In the genomic region with DNA sequence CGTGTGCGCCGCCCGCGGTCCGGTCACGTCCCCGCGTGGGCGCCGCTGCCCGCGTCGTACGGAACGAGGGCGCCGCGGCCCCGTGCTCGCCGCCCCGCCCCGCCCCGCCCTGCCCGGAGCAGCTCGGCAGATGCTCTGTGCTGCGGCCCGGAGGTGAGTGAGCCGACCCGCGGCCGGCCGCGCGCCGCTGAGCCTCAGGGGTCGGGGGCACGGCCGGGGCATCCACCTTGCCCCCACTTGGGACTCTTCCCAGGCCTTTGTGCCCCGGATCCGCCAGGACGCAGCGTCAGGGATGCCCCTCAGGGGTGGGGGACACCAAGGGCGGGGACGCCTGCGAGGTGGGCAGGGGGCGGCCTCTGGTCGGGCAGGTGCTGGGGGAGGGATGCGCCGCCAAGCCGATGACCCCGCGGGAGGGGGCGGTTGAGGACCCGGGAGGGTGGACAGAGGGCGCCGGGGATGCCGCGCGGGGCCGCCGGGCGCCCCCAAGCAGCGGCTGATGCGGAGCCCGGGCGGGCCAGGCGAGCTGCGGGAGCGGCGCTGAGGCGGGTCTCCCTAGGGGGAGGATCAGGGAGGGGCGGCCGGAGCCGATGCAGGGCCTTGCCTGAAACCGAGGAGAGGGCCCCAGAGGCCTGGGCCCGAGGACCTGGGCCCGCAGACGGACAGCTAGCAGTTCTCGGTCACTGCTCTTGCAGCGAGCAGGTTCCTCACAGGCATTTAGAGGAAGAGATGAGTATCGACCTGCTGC, we compare ENCODE assay signal across 1 cellular context.
TF ChIP-seq lines count a peak whose summit lies in the region.

GNAZ (plus strand) TSS at position 102 of the 745 bp plus-strand sequence. CDS start 25,177 bp downstream, outside the sequence.

TF ChIP-seq in K562, 482 proteins besides CTCF, POLR2A, EP300 and RAD21 (continued from another document and continues in another):
- TF ChIP-seq ZNF318 (IDR thresholded peaks at IDR 0.05; ENCODE audit: borderline replicate concordance in 1 of 2, low read depth in 1 of 2) (no peak), MTA2 (IDR thresholded peaks at IDR 0.05; ENCODE audit: low read depth) (no peak), MXD1 (CRISPR knock-in tag; IDR thresholded peaks at IDR 0.05; ENCODE audit: borderline replicate concordance, poor library complexity, severe bottlenecking) (peak; percentile 53), RBFOX2 (IDR thresholded peaks at IDR 0.05; ENCODE audit: low read depth, low read length) (no peak), POLR3G (IDR thresholded peaks at IDR 0.05; ENCODE audit: extremely low read depth, insufficient read length, insufficient replicate concordance) (no peak), ZBTB7A (IDR thresholded peaks at IDR 0.05; ENCODE audit: borderline replicate concordance, control insufficient read depth, low read depth, low read length) (peak; percentile 67; the same call in 1 of the 2 replicates), ARID1B (IDR thresholded peaks at IDR 0.05) (no peak), ZNF12 (CRISPR knock-in tag; IDR thresholded peaks at IDR 0.05) (no peak), FOSL1 (tag; conservative IDR thresholded peaks at IDR 0.05) (no peak), L3MBTL2 (IDR thresholded peaks at IDR 0.05) (no peak), E2F6 (IDR thresholded peaks at IDR 0.05; ENCODE audit: borderline replicate concordance in 1 of 2, extremely low read depth in 1 of 2, insufficient read depth in 1 of 2, insufficient read length in 1 of 2, low read depth in 1 of 2, low read length in 1 of 2, poor library complexity in 1 of 2, severe bottlenecking in 1 of 2) (peak in 1 of 2 experiments; percentile 94), CHD2 (IDR thresholded peaks at IDR 0.05; ENCODE audit: low read depth, low read length) (peak; percentile 48; the same call in 1 of the 2 replicates), C11orf30 (IDR thresholded peaks at IDR 0.05; ENCODE audit: low read depth) (no peak), DIDO1 (tag; IDR thresholded peaks at IDR 0.05; ENCODE audit: low read depth) (no peak), KLF6 (CRISPR knock-in tag; IDR thresholded peaks at IDR 0.05; ENCODE audit: borderline replicate concordance) (no peak), NRF1 (conservative IDR thresholded peaks at IDR 0.05 in 1 of 2, IDR thresholded peaks at IDR 0.05 in 1 of 2) (no peak), ADNP (tag; IDR thresholded peaks at IDR 0.05) (no peak), SIN3A (IDR thresholded peaks at IDR 0.05; ENCODE audit: borderline replicate concordance in 2 of 2, control insufficient read depth in 1 of 2, low read depth in 2 of 2, low read length in 2 of 2) (peak; percentile 10 to 20; a peak in 1 of 4 replicates), SRSF1 (IDR thresholded peaks at IDR 0.05; ENCODE audit: low read depth, low read length) (no peak), MLX (CRISPR knock-in tag; conservative IDR thresholded peaks at IDR 0.05) (peak in 1 of 2 experiments; percentile 94; a peak in 2 of 4 replicates), FOXP1 (CRISPR knock-in tag; IDR thresholded peaks at IDR 0.05) (no peak), HNRNPK (IDR thresholded peaks at IDR 0.05; ENCODE audit: low read depth, low read length, poor library complexity, severe bottlenecking) (no peak), ZSCAN32 (CRISPR knock-in tag; IDR thresholded peaks at IDR 0.05) (no peak), BACH1 (tag; IDR thresholded peaks at IDR 0.05) (no peak), RBM25 (IDR thresholded peaks at IDR 0.05; ENCODE audit: low read depth, low read length, severe bottlenecking) (no peak), MIER1 (IDR thresholded peaks at IDR 0.05; ENCODE audit: low read depth) (no peak), TRIM25 (IDR thresholded peaks at IDR 0.05; ENCODE audit: borderline replicate concordance) (no peak), ZFP30 (CRISPR knock-in tag; IDR thresholded peaks at IDR 0.05; ENCODE audit: borderline replicate concordance) (no peak), KDM4B (IDR thresholded peaks at IDR 0.05; ENCODE audit: borderline replicate concordance in 2 of 2, low read depth in 1 of 2) (no peak), FOXK1 (CRISPR knock-in tag; IDR thresholded peaks at IDR 0.05; ENCODE audit: borderline replicate concordance) (no peak), TBL1XR1 (IDR thresholded peaks at IDR 0.05; ENCODE audit: low read length in 2 of 2) (0 out of 4 replicates have a peak, but pooled peaks of 1 of the 2 experiments have one; percentile 3)
- TF ChIP-seq, protein P1, sequence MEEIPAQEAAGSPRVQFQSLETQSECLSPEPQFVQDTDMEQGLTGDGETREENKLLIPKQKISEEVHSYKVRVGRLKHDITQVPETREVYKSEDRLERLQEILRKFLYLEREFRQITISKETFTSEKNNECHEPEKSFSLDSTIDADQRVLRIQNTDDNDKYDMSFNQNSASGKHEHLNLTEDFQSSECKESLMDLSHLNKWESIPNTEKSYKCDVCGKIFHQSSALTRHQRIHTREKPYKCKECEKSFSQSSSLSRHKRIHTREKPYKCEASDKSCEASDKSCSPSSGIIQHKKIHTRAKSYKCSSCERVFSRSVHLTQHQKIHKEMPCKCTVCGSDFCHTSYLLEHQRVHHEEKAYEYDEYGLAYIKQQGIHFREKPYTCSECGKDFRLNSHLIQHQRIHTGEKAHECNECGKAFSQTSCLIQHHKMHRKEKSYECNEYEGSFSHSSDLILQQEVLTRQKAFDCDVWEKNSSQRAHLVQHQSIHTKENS (CRISPR knock-in tag; IDR thresholded peaks at IDR 0.05): no peak
- TF ChIP-seq, protein P2, sequence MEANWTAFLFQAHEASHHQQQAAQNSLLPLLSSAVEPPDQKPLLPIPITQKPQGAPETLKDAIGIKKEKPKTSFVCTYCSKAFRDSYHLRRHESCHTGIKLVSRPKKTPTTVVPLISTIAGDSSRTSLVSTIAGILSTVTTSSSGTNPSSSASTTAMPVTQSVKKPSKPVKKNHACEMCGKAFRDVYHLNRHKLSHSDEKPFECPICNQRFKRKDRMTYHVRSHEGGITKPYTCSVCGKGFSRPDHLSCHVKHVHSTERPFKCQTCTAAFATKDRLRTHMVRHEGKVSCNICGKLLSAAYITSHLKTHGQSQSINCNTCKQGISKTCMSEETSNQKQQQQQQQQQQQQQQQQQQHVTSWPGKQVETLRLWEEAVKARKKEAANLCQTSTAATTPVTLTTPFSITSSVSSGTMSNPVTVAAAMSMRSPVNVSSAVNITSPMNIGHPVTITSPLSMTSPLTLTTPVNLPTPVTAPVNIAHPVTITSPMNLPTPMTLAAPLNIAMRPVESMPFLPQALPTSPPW (CRISPR knock-in tag; IDR thresholded peaks at IDR 0.05): no peak
- TF ChIP-seq, protein P3, sequence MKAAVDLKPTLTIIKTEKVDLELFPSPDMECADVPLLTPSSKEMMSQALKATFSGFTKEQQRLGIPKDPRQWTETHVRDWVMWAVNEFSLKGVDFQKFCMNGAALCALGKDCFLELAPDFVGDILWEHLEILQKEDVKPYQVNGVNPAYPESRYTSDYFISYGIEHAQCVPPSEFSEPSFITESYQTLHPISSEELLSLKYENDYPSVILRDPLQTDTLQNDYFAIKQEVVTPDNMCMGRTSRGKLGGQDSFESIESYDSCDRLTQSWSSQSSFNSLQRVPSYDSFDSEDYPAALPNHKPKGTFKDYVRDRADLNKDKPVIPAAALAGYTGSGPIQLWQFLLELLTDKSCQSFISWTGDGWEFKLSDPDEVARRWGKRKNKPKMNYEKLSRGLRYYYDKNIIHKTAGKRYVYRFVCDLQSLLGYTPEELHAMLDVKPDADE (conservative IDR thresholded peaks at IDR 0.05; ENCODE audit: control insufficient read depth, low read depth, low read length): peak; percentile 16; the same call in 1 of the 2 replicates
- TF ChIP-seq, protein P4, sequence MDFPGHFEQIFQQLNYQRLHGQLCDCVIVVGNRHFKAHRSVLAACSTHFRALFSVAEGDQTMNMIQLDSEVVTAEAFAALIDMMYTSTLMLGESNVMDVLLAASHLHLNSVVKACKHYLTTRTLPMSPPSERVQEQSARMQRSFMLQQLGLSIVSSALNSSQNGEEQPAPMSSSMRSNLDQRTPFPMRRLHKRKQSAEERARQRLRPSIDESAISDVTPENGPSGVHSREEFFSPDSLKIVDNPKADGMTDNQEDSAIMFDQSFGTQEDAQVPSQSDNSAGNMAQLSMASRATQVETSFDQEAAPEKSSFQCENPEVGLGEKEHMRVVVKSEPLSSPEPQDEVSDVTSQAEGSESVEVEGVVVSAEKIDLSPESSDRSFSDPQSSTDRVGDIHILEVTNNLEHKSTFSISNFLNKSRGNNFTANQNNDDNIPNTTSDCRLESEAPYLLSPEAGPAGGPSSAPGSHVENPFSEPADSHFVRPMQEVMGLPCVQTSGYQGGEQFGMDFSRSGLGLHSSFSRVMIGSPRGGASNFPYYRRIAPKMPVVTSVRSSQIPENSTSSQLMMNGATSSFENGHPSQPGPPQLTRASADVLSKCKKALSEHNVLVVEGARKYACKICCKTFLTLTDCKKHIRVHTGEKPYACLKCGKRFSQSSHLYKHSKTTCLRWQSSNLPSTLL (IDR thresholded peaks at IDR 0.05): no peak
